17 cellular contexts compared by ENCODE assay signal in genomic region chr11:40987895-40988435, GRCh38.
"Had no signal": no experiment of that assay in that cellular context is flagged by ENCODE, and none has a peak within 500 bp of the region (broad histone marks: within the 10 kb centered on the region; RNA-seq: fewer than 3 reads in every experiment).

No MANE protein-coding gene starts in this region.

- H3K4me3 ChIP-seq: coronary artery, gastrocnemius medialis, mucosa of descending colon, psoas muscle, testis, transverse colon had no signal

- H3K9me3 ChIP-seq: gastrocnemius medialis, psoas muscle, testis, transverse colon had no signal

- H3K27ac ChIP-seq: coronary artery, gastrocnemius medialis, parathyroid adenoma, psoas muscle, testis, transverse colon had no signal

- DNase-seq: effector CD4-positive, alpha-beta T cell; endodermal cell; gastrocnemius medialis; islet precursor cell; mucosa of descending colon; naive thymus-derived CD8-positive, alpha-beta T cell; psoas muscle; stimulated activated CD4-positive, alpha-beta T cell treated with anti-CD3 and anti-CD28 coated beads, Interleukin-2, amount 100 ng/mL, for 24 hours; stimulated activated CD4-positive, alpha-beta T cell treated with anti-CD3 and anti-CD28 coated beads, Interleukin-4, amount 100 ng/mL, for 4 hours; stimulated activated naive B cell treated with anti-CD40 and anti-IgM and Interleukin-4, amounts not matched to agents 10 μg/mL and 1 μg/mL and 100 μg/mL, for 72 hours; stimulated activated naive CD8-positive, alpha-beta T cell treated with anti-CD3 and anti-CD28 coated beads, Interleukin-15, amount 100 ng/mL, for 72 hours; testis; transverse colon had no signal

- H3K9ac ChIP-seq: parathyroid adenoma had no signal

- H3K4me1 ChIP-seq: gastrocnemius medialis, parathyroid adenoma, psoas muscle, testis, transverse colon had no signal

- H3K27me3 ChIP-seq: gastrocnemius medialis, testis, transverse colon had no signal

- H3K36me3 ChIP-seq: gastrocnemius medialis, transverse colon had no signal

- ATAC-seq: gastrocnemius medialis; left lobe of liver; mucosa of descending colon; naive thymus-derived CD8-positive, alpha-beta T cell; psoas muscle; sciatic nerve; stimulated activated naive B cell treated with anti-CD40 and anti-IgM and Interleukin-4, amounts not matched to agents 10 μg/mL and 1 μg/mL and 100 μg/mL, for 72 hours; stimulated activated naive CD8-positive, alpha-beta T cell treated with anti-CD3 and anti-CD28 coated beads, Interleukin-15, amount 100 ng/mL, for 72 hours had no signal

- H2AFZ ChIP-seq: parathyroid adenoma had no signal

- H3K79me2 ChIP-seq: parathyroid adenoma had no signal
